In genomic region chr2:235740821-235741220, GRCh38 we compare ENCODE assay signal across 10 cellular contexts.
DNase-seq lines count a peak whose midpoint lies in the region; ATAC-seq and TF ChIP-seq lines count a peak whose summit lies in the region.
"Had no signal": no experiment of that assay in that cellular context is flagged by ENCODE, and none has a peak within 500 bp of the region (broad histone marks: within the 10 kb centered on the region; RNA-seq: fewer than 3 reads in every experiment).

No MANE protein-coding gene starts in this region.

- no peaks in the 10 kb centered on the region for H3K27me3 ChIP-seq in prostate gland (replicated peaks; ENCODE audit: insufficient read depth)

- no peak overlapping the region for H3K27ac Mint-ChIP-seq in osteocyte (ENCODE audit: unreplicated experiment)
- H3K27ac Mint-ChIP-seq in activated T-helper 17 cell treated with anti-CD3 and anti-CD28 coated beads, Interleukin-2, amount 50 U/mL, for 72 hours: no peak overlapping the region
- H3K27ac Mint-ChIP-seq: CD8-positive, alpha-beta T cell had no signal

- no peaks in the 10 kb centered on the region for H3K27me3 Mint-ChIP-seq in osteocyte (ENCODE audit: unreplicated experiment)
- H3K27me3 Mint-ChIP-seq in activated T-helper 17 cell treated with anti-CD3 and anti-CD28 coated beads, Interleukin-2, amount 50 U/mL, for 72 hours: peaks cover 3% of the 10 kb centered on the region

- no peaks in the 10 kb centered on the region for H3K9me3 Mint-ChIP-seq in osteocyte (ENCODE audit: unreplicated experiment)
- H3K9me3 Mint-ChIP-seq in activated T-helper 17 cell treated with anti-CD3 and anti-CD28 coated beads, Interleukin-2, amount 50 U/mL, for 72 hours: no peaks in the 10 kb centered on the region
- H3K9me3 Mint-ChIP-seq: CD8-positive, alpha-beta T cell had no signal

- H3K36me3 ChIP-seq in prostate gland: no peaks in the 10 kb centered on the region

- no peaks in the 10 kb centered on the region for H3K9me3 ChIP-seq in prostate gland

- H3K4me3 Mint-ChIP-seq in osteocyte (ENCODE audit: unreplicated experiment): no peak overlapping the region
- H3K4me3 Mint-ChIP-seq in activated T-helper 17 cell treated with anti-CD3 and anti-CD28 coated beads, Interleukin-2, amount 50 U/mL, for 72 hours: no peak overlapping the region
- H3K4me3 Mint-ChIP-seq: CD8-positive, alpha-beta T cell had no signal

- peak; percentile 26 for TF ChIP-seq CTCF in cardiac fibroblast (IDR thresholded peaks at IDR 0.05; ENCODE audit: low read depth, low read length)
- TF ChIP-seq CTCF in osteocyte (IDR thresholded peaks at IDR 0.05): peak; percentile 28
- TF ChIP-seq CTCF in prostate gland (IDR thresholded peaks at IDR 0.05): no peak

- TF ChIP-seq POLR2A in prostate gland (IDR thresholded peaks at IDR 0.05): no peak

- H3K4me1 ChIP-seq in prostate gland (replicated peaks): no peaks in the 10 kb centered on the region

- peak; percentile 50 for DNase-seq in NCI-H2171 treated with DMSO at 0.1 percent for 48 hours (lab: John Stamatoyannopoulos, UW)
- DNase-seq in NCI-H2171 (lab: John Stamatoyannopoulos, UW): no peak
- DNase-seq in NCI-H2107 treated with DMSO at 0.1 percent for 48 hours (lab: John Stamatoyannopoulos, UW; ENCODE audit: unreplicated experiment): peak; percentile 43
- DNase-seq in cardiac fibroblast (ENCODE audit: low read depth in 2 of 2): no peak
- DNase-seq in osteocyte (ENCODE audit: extremely low spot score, unreplicated experiment): no peak
- DNase-seq in prostate gland (ENCODE audit: low spot score): no peak
- DNase-seq: CD8-positive, alpha-beta T cell; MV-4-11 had no signal

- H3K4me1 Mint-ChIP-seq in osteocyte (ENCODE audit: unreplicated experiment): peaks cover 7% of the 10 kb centered on the region
- no peaks in the 10 kb centered on the region for H3K4me1 Mint-ChIP-seq in activated T-helper 17 cell treated with anti-CD3 and anti-CD28 coated beads, Interleukin-2, amount 50 U/mL, for 72 hours

- H3K36me3 Mint-ChIP-seq in osteocyte (ENCODE audit: unreplicated experiment): peaks cover 10% of the 10 kb centered on the region
- H3K36me3 Mint-ChIP-seq in activated T-helper 17 cell treated with anti-CD3 and anti-CD28 coated beads, Interleukin-2, amount 50 U/mL, for 72 hours (ENCODE audit: low read depth): peaks cover 5% of the 10 kb centered on the region
- H3K36me3 Mint-ChIP-seq: CD8-positive, alpha-beta T cell had no signal

- ATAC-seq in activated T-helper 17 cell treated with anti-CD3 and anti-CD28 coated beads, Interleukin-2, amount 50 U/mL, for 72 hours (replicated peaks): no peak
- no peak for ATAC-seq in GM18498 (IDR thresholded peaks at IDR 0.05; ENCODE audit: unreplicated experiment)
- ATAC-seq: CD8-positive, alpha-beta T cell had no signal

- no peak overlapping the region for H3K4me3 ChIP-seq in cardiac fibroblast (replicated peaks in 1 of 2; ENCODE audit: low read depth in 2 of 2, low read length in 2 of 2)
- H3K4me3 ChIP-seq in prostate gland: no peak overlapping the region

- intact Hi-C loops in prostate gland (cut with DNase I): no loop called here

- H3K27ac ChIP-seq in prostate gland: no peak overlapping the region

- WGBS in prostate gland: 73% methylated on average over 9 of the region's 9 CpGs

Comparison
In these comparisons a context has a peak if more than half of its experiments do, and no peak if none do; other contexts are left out.
1. DNase-seq: peak in NCI-H2171 treated with DMSO at 0.1 percent for 48 hours (single experiment) and NCI-H2107 treated with DMSO at 0.1 percent for 48 hours (single experiment); none in NCI-H2171 (single experiment), cardiac fibroblast (0 of 2), osteocyte (single experiment) and prostate gland (single experiment).
2. CTCF ChIP-seq: peak in cardiac fibroblast (single experiment) and osteocyte (single experiment); none in prostate gland (0 of 4).